ENCODE assay signal across 1 cellular context in genomic region chr21:14273736-14274538, GRCh38.
TF ChIP-seq lines count a peak whose summit lies in the region.

No MANE protein-coding gene starts in this region.

TF ChIP-seq in H1, 55 proteins besides CTCF, POLR2A, EP300 and RAD21 (continued from another document):
- TF ChIP-seq E2F6 (IDR thresholded peaks at IDR 0.05) (no peak), TEAD4 (IDR thresholded peaks at IDR 0.05; ENCODE audit: low read depth, low read length) (no peak), SAP30 (IDR thresholded peaks at IDR 0.05; ENCODE audit: insufficient read depth, insufficient replicate concordance, low read length) (peak; percentile 42)
